Comparison of ENCODE assay signal across 9 cellular contexts in the genomic region with DNA sequence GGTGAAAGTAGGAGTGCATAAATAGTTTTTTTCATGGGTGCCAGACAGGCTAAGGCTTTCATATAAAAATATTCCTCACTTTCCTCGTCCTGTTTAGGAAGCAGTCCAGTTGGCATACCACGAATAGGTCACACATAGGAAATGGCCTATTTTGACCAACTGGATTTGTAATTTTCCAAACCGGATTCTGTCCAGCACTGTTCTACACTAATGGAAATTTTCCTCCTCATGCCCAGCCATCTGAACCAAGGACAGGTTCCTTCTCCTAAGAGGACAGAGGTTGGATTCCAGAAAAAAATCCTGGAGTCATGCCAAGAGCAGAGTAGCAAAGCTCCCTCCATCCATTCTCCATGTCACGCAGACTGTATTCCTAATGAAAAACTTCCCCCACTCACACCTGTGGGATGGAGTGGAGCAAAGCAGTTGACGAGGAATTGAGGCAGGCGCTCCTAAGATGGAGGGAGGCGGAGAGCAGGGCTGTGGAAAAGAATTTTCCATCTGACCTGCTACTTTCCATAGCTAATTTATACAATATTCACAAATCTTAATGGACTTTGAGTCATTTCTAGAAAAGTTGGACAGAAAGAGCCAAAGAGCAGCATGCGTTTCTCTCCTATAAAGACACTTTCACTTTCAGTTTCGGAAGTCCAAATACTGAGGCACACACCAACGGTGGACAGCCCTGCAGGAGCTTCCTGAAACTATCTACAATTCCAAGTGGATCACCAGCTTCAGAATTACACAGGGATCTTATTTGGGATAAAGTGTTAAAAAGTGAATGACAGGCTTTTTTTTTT. TPM values are rescaled to one million over a fixed set of nuclear protein-coding genes. Genes with fewer than 3 reads are reported as not detected.
DNase-seq lines count a peak whose midpoint lies in the region; ATAC-seq and TF ChIP-seq lines count a peak whose summit lies in the region.
"Had no signal": no experiment of that assay in that cellular context is flagged by ENCODE, and none has a peak within 500 bp of the region (broad histone marks: within the 10 kb centered on the region; RNA-seq: fewer than 3 reads in every experiment).

No MANE protein-coding gene starts in this region.

- H3K27ac Mint-ChIP-seq in nephron progenitor cell (peak overlapping the region; percentile 93), endothelial cell (ENCODE audit: unreplicated experiment) (no peak overlapping the region)

- H3K4me3 Mint-ChIP-seq in nephron progenitor cell (no peak overlapping the region), endothelial cell (ENCODE audit: unreplicated experiment) (no peak overlapping the region)

- H3K27me3 ChIP-seq in BLaER1: no peaks in the 10 kb centered on the region
- H3K27me3 ChIP-seq in MG63: no peaks in the 10 kb centered on the region

- H3K4me1 ChIP-seq in BLaER1: peaks cover 56% of the 10 kb centered on the region

- TF ChIP-seq CTCF in nephron progenitor cell (IDR thresholded peaks at IDR 0.05) (no peak), endothelial cell (IDR thresholded peaks at IDR 0.05; ENCODE audit: unreplicated experiment) (no peak)

- 0 out of 2 replicates have a peak, but pooled peaks cover 4% of the 10 kb centered on the region for H4K20me1 ChIP-seq in BLaER1

- H3K4me1 Mint-ChIP-seq in nephron progenitor cell: peaks cover 22% of the 10 kb centered on the region
- H3K4me1 Mint-ChIP-seq in endothelial cell (ENCODE audit: unreplicated experiment): peaks cover 4% of the 10 kb centered on the region

- peaks cover 46% of the 10 kb centered on the region for H3K36me3 ChIP-seq in BLaER1
- no peaks in the 10 kb centered on the region; the same call in none of the 2 replicates for H3K36me3 ChIP-seq in MG63

- H3K36me3 Mint-ChIP-seq in nephron progenitor cell (ENCODE audit: low read depth) (peaks cover 35% of the 10 kb centered on the region), endothelial cell (ENCODE audit: low read depth, unreplicated experiment) (peaks cover 10% of the 10 kb centered on the region)

- peak overlapping the region; percentile 30; the same call in 1 of the 2 replicates for H3K9ac ChIP-seq in BLaER1

- ATAC-seq in HG02852 (IDR thresholded peaks at IDR 0.05; ENCODE audit: unreplicated experiment) (no peak), GM21825 (IDR thresholded peaks at IDR 0.05; ENCODE audit: unreplicated experiment) (no peak)

- H3K9me3 ChIP-seq in BLaER1 (no peaks in the 10 kb centered on the region), MG63 (no peaks in the 10 kb centered on the region)

- peak overlapping the region; percentile 78 for H3K27ac ChIP-seq in BLaER1

- no peak overlapping the region for H3K4me3 ChIP-seq in BLaER1
- H3K4me3 ChIP-seq in MG63: peak overlapping the region; percentile 26

- H3K4me2 ChIP-seq in BLaER1: peak overlapping the region; percentile 73

- H3K27me3 Mint-ChIP-seq in nephron progenitor cell (ENCODE audit: low read depth, poor library complexity) (no peaks in the 10 kb centered on the region), endothelial cell (ENCODE audit: unreplicated experiment) (peaks cover 6% of the 10 kb centered on the region)

- no peaks in the 10 kb centered on the region for H3K9me3 Mint-ChIP-seq in nephron progenitor cell
- H3K9me3 Mint-ChIP-seq in endothelial cell (ENCODE audit: unreplicated experiment): no peaks in the 10 kb centered on the region

- DNase-seq in MG63: no peak
- peak; percentile 22 for DNase-seq in dedifferentiated amniotic fluid mesenchymal stem cell (ENCODE audit: extremely low spot score)
- no peak for DNase-seq in nephron progenitor cell
- DNase-seq in NCI-H146 (lab: John Stamatoyannopoulos, UW): no peak
- DNase-seq in endothelial cell (ENCODE audit: low spot score): no peak
- DNase-seq: NCI-H748 treated with DMSO at 0.1 percent for 48 hours had no signal

RNA-seq across cellular contexts. Expression of gene PANK2, which starts 43.3 kb away (rescaled TPM):
- total RNA-seq in MG63 (2014; rRNA removed; shearing (Covaris generic); ENCODE audit: low replicate concordance): 31.4 and 57.1 TPM in 2 replicates
- total RNA-seq in endothelial cell (ENCODE audit: unreplicated experiment): 53.7 TPM
